In genomic region chr14:58738876-58739275, GRCh38 we compare ENCODE assay signal across 1 cellular context.
TF ChIP-seq lines count a peak whose summit lies in the region.

No MANE protein-coding gene starts in this region.

TF ChIP-seq in SK-N-SH treated with all-trans-retinoic acid at 6 μM for 48 hours, 23 proteins besides CTCF, POLR2A, EP300 and RAD21 (continued from another document):
- TF ChIP-seq, protein P1, sequence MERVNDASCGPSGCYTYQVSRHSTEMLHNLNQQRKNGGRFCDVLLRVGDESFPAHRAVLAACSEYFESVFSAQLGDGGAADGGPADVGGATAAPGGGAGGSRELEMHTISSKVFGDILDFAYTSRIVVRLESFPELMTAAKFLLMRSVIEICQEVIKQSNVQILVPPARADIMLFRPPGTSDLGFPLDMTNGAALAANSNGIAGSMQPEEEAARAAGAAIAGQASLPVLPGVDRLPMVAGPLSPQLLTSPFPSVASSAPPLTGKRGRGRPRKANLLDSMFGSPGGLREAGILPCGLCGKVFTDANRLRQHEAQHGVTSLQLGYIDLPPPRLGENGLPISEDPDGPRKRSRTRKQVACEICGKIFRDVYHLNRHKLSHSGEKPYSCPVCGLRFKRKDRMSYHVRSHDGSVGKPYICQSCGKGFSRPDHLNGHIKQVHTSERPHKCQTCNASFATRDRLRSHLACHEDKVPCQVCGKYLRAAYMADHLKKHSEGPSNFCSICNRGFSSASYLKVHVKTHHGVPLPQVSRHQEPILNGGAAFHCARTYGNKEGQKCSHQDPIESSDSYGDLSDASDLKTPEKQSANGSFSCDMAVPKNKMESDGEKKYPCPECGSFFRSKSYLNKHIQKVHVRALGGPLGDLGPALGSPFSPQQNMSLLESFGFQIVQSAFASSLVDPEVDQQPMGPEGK (CRISPR knock-in tag; IDR thresholded peaks at IDR 0.05; ENCODE audit: borderline replicate concordance): no peak
- no peak for TF ChIP-seq SNAI2 (CRISPR knock-in tag; IDR thresholded peaks at IDR 0.05)
- TF ChIP-seq ZFP30 (CRISPR knock-in tag; IDR thresholded peaks at IDR 0.05): no peak
- TF ChIP-seq ESRRG (CRISPR knock-in tag; IDR thresholded peaks at IDR 0.05): no peak
- TF ChIP-seq ZNF70 (CRISPR knock-in tag; IDR thresholded peaks at IDR 0.05): no peak
- TF ChIP-seq, protein P2, sequence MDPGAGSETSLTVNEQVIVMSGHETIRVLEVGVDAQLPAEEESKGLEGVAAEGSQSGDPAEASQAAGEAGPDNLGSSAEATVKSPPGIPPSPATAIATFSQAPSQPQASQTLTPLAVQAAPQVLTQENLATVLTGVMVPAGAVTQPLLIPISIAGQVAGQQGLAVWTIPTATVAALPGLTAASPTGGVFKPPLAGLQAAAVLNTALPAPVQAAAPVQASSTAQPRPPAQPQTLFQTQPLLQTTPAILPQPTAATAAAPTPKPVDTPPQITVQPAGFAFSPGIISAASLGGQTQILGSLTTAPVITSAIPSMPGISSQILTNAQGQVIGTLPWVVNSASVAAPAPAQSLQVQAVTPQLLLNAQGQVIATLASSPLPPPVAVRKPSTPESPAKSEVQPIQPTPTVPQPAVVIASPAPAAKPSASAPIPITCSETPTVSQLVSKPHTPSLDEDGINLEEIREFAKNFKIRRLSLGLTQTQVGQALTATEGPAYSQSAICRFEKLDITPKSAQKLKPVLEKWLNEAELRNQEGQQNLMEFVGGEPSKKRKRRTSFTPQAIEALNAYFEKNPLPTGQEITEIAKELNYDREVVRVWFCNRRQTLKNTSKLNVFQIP (CRISPR knock-in tag; IDR thresholded peaks at IDR 0.05; ENCODE audit: borderline replicate concordance, low read depth): no peak
- no peak for TF ChIP-seq OSR1 (CRISPR knock-in tag; IDR thresholded peaks at IDR 0.05)
- TF ChIP-seq ZC3H10 (CRISPR knock-in tag; IDR thresholded peaks at IDR 0.05): no peak
